In the genomic region with DNA sequence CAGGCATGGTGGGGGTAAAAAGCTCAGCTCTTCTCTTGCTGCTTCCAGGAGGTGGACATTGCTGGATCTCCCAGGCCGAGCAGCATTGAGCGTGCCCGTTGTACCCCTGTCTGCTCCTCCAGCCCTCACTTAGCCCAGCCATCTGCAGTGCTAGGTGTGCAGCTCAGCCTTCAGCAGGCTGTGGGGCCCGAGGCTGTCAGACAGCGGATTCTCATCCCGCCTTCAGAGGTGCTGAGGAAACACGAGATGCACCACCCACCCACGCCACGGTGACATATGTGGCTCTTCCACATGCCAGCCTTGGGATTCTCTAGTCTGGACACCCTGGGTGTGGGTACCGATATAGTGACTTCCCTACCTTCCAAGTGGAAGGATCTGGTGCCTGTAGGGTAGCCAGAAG, we compare ENCODE assay signal across 29 cellular contexts.
"Had no signal": no experiment of that assay in that cellular context is flagged by ENCODE, and none has a peak within 500 bp of the region (broad histone marks: within the 10 kb centered on the region; RNA-seq: fewer than 3 reads in every experiment).

No MANE protein-coding gene starts in this region.

- H3K9me3 ChIP-seq: adrenal gland, body of pancreas, colonic mucosa had no signal

- H3K36me3 Mint-ChIP-seq: activated CD4-positive, alpha-beta memory T cell treated with anti-CD3 and anti-CD28 coated beads for 36 hours; activated CD8-positive, alpha-beta memory T cell treated with anti-CD3 and anti-CD28 coated beads, Interleukin-2, amount 10 ng/mL, durations not matched to agents 7 days and 5 days; activated naive CD4-positive, alpha-beta T cell treated with anti-CD3 and anti-CD28 coated beads, Interleukin-2, amount 50 U/mL, for 24 hours; activated naive CD8-positive, alpha-beta T cell treated with anti-CD3 and anti-CD28 coated beads for 36 hours; T-cell had no signal

- H3K4me1 Mint-ChIP-seq: activated CD4-positive, alpha-beta T cell treated with anti-CD3 and anti-CD28 coated beads for 36 hours; activated CD4-positive, alpha-beta T cell treated with anti-CD3 and anti-CD28 coated beads, Interleukin-2, amount 10 ng/mL, durations not matched to agents 24 days and 14 days; activated CD8-positive, alpha-beta memory T cell treated with anti-CD3 and anti-CD28 coated beads, Interleukin-2, amount 10 ng/mL, durations not matched to agents 7 days and 5 days; activated naive CD4-positive, alpha-beta T cell treated with anti-CD3 and anti-CD28 coated beads, Interleukin-2, amount 50 U/mL, for 24 hours; activated naive CD8-positive, alpha-beta T cell treated with anti-CD3 and anti-CD28 coated beads for 36 hours; activated naive CD8-positive, alpha-beta T cell treated with anti-CD3 and anti-CD28 coated beads, Interleukin-2, amount 50 U/mL, for 24 hours; T-cell had no signal

- FAIRE-seq: frontal cortex had no signal

- H3K4me1 ChIP-seq: adrenal gland, colonic mucosa had no signal

- H3K36me3 ChIP-seq: adrenal gland, colonic mucosa had no signal

- H3K27me3 Mint-ChIP-seq: activated CD4-positive, alpha-beta T cell treated with anti-CD3 and anti-CD28 coated beads, Interleukin-2, amount 10 ng/mL, durations not matched to agents 24 days and 14 days had no signal

- H3K27ac Mint-ChIP-seq: activated CD4-positive, alpha-beta memory T cell treated with anti-CD3 and anti-CD28 coated beads for 36 hours; activated CD4-positive, alpha-beta T cell treated with anti-CD3 and anti-CD28 coated beads for 36 hours; activated CD4-positive, alpha-beta T cell treated with anti-CD3 and anti-CD28 coated beads, Interleukin-2, amount 10 ng/mL, durations not matched to agents 24 days and 14 days; activated CD8-positive, alpha-beta memory T cell treated with anti-CD3 and anti-CD28 coated beads, Interleukin-2, amount 10 ng/mL, durations not matched to agents 7 days and 5 days; activated CD8-positive, alpha-beta T cell treated with anti-CD3 and anti-CD28 coated beads, Interleukin-2, amount 10 ng/mL, durations not matched to agents 7 days and 5 days; activated naive CD4-positive, alpha-beta T cell treated with anti-CD3 and anti-CD28 coated beads for 36 hours; activated naive CD4-positive, alpha-beta T cell treated with anti-CD3 and anti-CD28 coated beads, Interleukin-2, amount 50 U/mL, for 24 hours; activated naive CD8-positive, alpha-beta T cell treated with anti-CD3 and anti-CD28 coated beads for 36 hours; activated naive CD8-positive, alpha-beta T cell treated with anti-CD3 and anti-CD28 coated beads, Interleukin-2, amount 50 U/mL, for 24 hours; activated T-helper 1 cell treated with anti-CD3 and anti-CD28 coated beads, Interleukin-12 subunit alpha, Interleukin-12 subunit beta, Interleukin-2, Interleukin-4 antibody, amounts not matched to agents 30 ng/mL and 10 ng/mL and 1 ng/mL, durations not matched to agents 14 hours and 24 hours and 36 hours; activated T-helper 2 cell treated with anti-CD3 and anti-CD28 coated beads, Interferon-gamma antibody, Interleukin-2, Interleukin-4, amounts not matched to agents 10 μg/mL and 5 μg/mL and 100 μg/mL, durations not matched to agents 14 hours and 24 hours and 36 hours; endodermal cell; T-cell; T-helper 1 cell treated with Interleukin-12 subunit alpha and Interleukin-12 subunit beta and Interleukin-4 antibody, amounts not matched to agents 30 μg/mL and 1 μg/mL, for 36 hours; T-helper 2 cell treated with Interferon-gamma antibody and Interleukin-4, amounts not matched to agents 5 μg/mL and 100 μg/mL, for 36 hours had no signal

- DNase-seq: activated CD4-positive, alpha-beta memory T cell treated with anti-CD3 and anti-CD28 coated beads for 36 hours; activated CD4-positive, alpha-beta T cell treated with anti-CD3 and anti-CD28 coated beads for 36 hours; activated CD4-positive, alpha-beta T cell treated with anti-CD3 and anti-CD28 coated beads, Interleukin-2, amount 10 ng/mL, durations not matched to agents 24 days and 14 days; activated CD4-positive, CD25-positive, alpha-beta regulatory T cell; activated CD4-positive, CD25-positive, alpha-beta regulatory T cell treated with anti-CD3 and anti-CD28 coated beads, Interleukin-2, amount 50 U/mL, for 72 hours; activated CD8-positive, alpha-beta memory T cell treated with anti-CD3 and anti-CD28 coated beads, Interleukin-2, amount 10 ng/mL, durations not matched to agents 7 days and 5 days; activated CD8-positive, alpha-beta memory T cell treated with anti-CD3 and anti-CD28 coated beads, Interleukin-2, amount 50 U/mL, for 4 hours; activated CD8-positive, alpha-beta T cell treated with anti-CD3 and anti-CD28 coated beads, Interleukin-2, amount 10 ng/mL, durations not matched to agents 7 days and 5 days; activated effector memory CD4-positive, alpha-beta T cell treated with anti-CD3 and anti-CD28 coated beads, Interleukin-2, amount 50 U/mL, for 16 hours; activated naive CD4-positive, alpha-beta T cell treated with anti-CD3 and anti-CD28 coated beads for 36 hours; activated naive CD8-positive, alpha-beta T cell treated with anti-CD3 and anti-CD28 coated beads for 36 hours; activated naive CD8-positive, alpha-beta T cell treated with anti-CD3 and anti-CD28 coated beads, Interleukin-2, amount 50 U/mL, for 24 hours; activated T-cell treated with anti-CD3 and anti-CD28 coated beads, Interleukin-2, amount 50 U/mL, for 1 hour; activated T-cell treated with anti-CD3 and anti-CD28 coated beads, Interleukin-2, amount 50 U/mL, for 48 hours; adrenal gland; body of pancreas; colonic mucosa; effector memory CD4-positive, alpha-beta T cell; endodermal cell; foreskin fibroblast; SW 1271; T-cell; T1000 had no signal

- H3K4me3 ChIP-seq: adrenal gland, body of pancreas, colonic mucosa had no signal

- H3K9me3 Mint-ChIP-seq: activated CD4-positive, alpha-beta memory T cell treated with anti-CD3 and anti-CD28 coated beads for 36 hours; activated CD4-positive, alpha-beta T cell treated with anti-CD3 and anti-CD28 coated beads, Interleukin-2, amount 10 ng/mL, durations not matched to agents 24 days and 14 days; activated naive CD4-positive, alpha-beta T cell treated with anti-CD3 and anti-CD28 coated beads for 36 hours; activated naive CD4-positive, alpha-beta T cell treated with anti-CD3 and anti-CD28 coated beads, Interleukin-2, amount 50 U/mL, for 24 hours; activated naive CD8-positive, alpha-beta T cell treated with anti-CD3 and anti-CD28 coated beads for 36 hours; activated naive CD8-positive, alpha-beta T cell treated with anti-CD3 and anti-CD28 coated beads, Interleukin-2, amount 50 U/mL, for 24 hours; activated T-helper 1 cell treated with anti-CD3 and anti-CD28 coated beads, Interleukin-12 subunit alpha, Interleukin-12 subunit beta, Interleukin-2, Interleukin-4 antibody, amounts not matched to agents 30 ng/mL and 10 ng/mL and 1 ng/mL, durations not matched to agents 14 hours and 24 hours and 36 hours; activated T-helper 2 cell treated with anti-CD3 and anti-CD28 coated beads, Interferon-gamma antibody, Interleukin-2, Interleukin-4, amounts not matched to agents 10 μg/mL and 5 μg/mL and 100 μg/mL, durations not matched to agents 14 hours and 24 hours and 36 hours; endodermal cell; T-helper 1 cell treated with Interleukin-12 subunit alpha and Interleukin-12 subunit beta and Interleukin-4 antibody, amounts not matched to agents 30 μg/mL and 1 μg/mL, for 36 hours; T-helper 2 cell treated with Interferon-gamma antibody and Interleukin-4, amounts not matched to agents 5 μg/mL and 100 μg/mL, for 36 hours had no signal

- H3K27ac ChIP-seq: body of pancreas, colonic mucosa had no signal

- H3K27me3 ChIP-seq: adrenal gland, body of pancreas, colonic mucosa had no signal

- H3K4me3 Mint-ChIP-seq: activated CD4-positive, alpha-beta memory T cell treated with anti-CD3 and anti-CD28 coated beads for 36 hours; activated CD4-positive, alpha-beta T cell treated with anti-CD3 and anti-CD28 coated beads for 36 hours; activated CD4-positive, alpha-beta T cell treated with anti-CD3 and anti-CD28 coated beads, Interleukin-2, amount 10 ng/mL, durations not matched to agents 24 days and 14 days; activated CD8-positive, alpha-beta memory T cell treated with anti-CD3 and anti-CD28 coated beads, Interleukin-2, amount 10 ng/mL, durations not matched to agents 7 days and 5 days; activated CD8-positive, alpha-beta T cell treated with anti-CD3 and anti-CD28 coated beads, Interleukin-2, amount 10 ng/mL, durations not matched to agents 7 days and 5 days; activated naive CD4-positive, alpha-beta T cell treated with anti-CD3 and anti-CD28 coated beads for 36 hours; activated naive CD4-positive, alpha-beta T cell treated with anti-CD3 and anti-CD28 coated beads, Interleukin-2, amount 50 U/mL, for 24 hours; activated naive CD8-positive, alpha-beta T cell treated with anti-CD3 and anti-CD28 coated beads for 36 hours; activated naive CD8-positive, alpha-beta T cell treated with anti-CD3 and anti-CD28 coated beads, Interleukin-2, amount 50 U/mL, for 24 hours; activated T-helper 1 cell treated with anti-CD3 and anti-CD28 coated beads, Interleukin-12 subunit alpha, Interleukin-12 subunit beta, Interleukin-2, Interleukin-4 antibody, amounts not matched to agents 30 ng/mL and 10 ng/mL and 1 ng/mL, durations not matched to agents 14 hours and 24 hours and 36 hours; endodermal cell; T-cell; T-helper 1 cell treated with Interleukin-12 subunit alpha and Interleukin-12 subunit beta and Interleukin-4 antibody, amounts not matched to agents 30 μg/mL and 1 μg/mL, for 36 hours; T-helper 2 cell treated with Interferon-gamma antibody and Interleukin-4, amounts not matched to agents 5 μg/mL and 100 μg/mL, for 36 hours had no signal
